8 cellular contexts compared by ENCODE assay signal in the genomic region with DNA sequence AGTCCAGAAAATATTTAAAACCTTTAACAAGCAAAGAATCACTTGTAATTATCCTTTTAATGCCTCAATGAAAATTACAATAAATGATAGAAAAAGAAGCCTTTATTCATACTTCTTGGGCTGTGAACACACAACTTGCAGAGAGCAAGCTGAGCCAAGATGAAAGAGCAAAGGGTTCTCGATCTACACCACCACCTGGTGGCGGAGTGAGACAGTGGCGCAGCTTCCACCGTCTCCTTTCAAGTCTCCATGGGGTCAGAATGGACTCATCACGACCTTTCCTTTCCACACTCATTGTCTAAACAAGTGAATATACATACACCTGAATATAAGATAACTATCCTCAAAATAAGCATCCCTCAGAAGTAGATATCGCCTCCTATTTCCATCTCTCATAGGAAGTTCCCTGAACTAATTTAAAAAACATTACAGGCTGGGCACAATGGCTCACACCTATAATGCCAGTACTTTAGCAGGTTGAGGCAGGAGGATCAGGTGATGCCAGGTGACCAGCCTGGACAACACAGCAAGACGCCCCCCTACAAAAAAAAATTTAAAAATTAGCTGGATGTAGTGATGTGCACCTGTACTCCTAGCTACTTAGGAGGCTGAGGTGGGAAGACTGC. TPM values are rescaled to one million over a fixed set of nuclear protein-coding genes. Genes with fewer than 3 reads are reported as not detected.
DNase-seq lines count a peak whose midpoint lies in the region; ATAC-seq and TF ChIP-seq lines count a peak whose summit lies in the region.

No MANE protein-coding gene starts in this region.

- H3K9me3 Mint-ChIP-seq in activated naive CD4-positive, alpha-beta T cell treated with anti-CD3 and anti-CD28 coated beads, Interleukin-2, amount 50 U/mL, for 72 hours, result no peaks in the 10 kb centered on the region

- no peak overlapping the region for H3K27ac ChIP-seq in heart left ventricle

- no peaks in the 10 kb centered on the region for H3K4me1 ChIP-seq in heart left ventricle

- no peaks in the 10 kb centered on the region for H3K27me3 ChIP-seq in heart left ventricle

- no peaks in the 10 kb centered on the region for H3K9me3 ChIP-seq in heart left ventricle

- H3K4me3 ChIP-seq in heart left ventricle, result no peak overlapping the region

- peaks cover 0 to 65% (median 20%) of the 10 kb centered on the region in 9 donors for H3K36me3 ChIP-seq in heart left ventricle

- intact Hi-C loops in heart left ventricle (cut with DNase I), result loop anchor here (2.0 to 10.0 kb wide), 6 partner anchors 65 to 945 kb away; no protein-coding TSS in a partner anchor

- DNase-seq in NCI-H345 (lab: John Stamatoyannopoulos, UW), result peak; percentile 35
- DNase-seq in NCI-H345 treated with DMSO at 0.1 percent for 48 hours (lab: John Stamatoyannopoulos, UW; ENCODE audit: unreplicated experiment), result no peak
- DNase-seq in SHP77 (lab: John Stamatoyannopoulos, UW), result peak; percentile 32 to 44
- peak in 1 of 2 donors; percentile 60 for DNase-seq in activated naive CD4-positive, alpha-beta T cell treated with anti-CD3 and anti-CD28 coated beads, Interleukin-2, amount 50 U/mL, for 72 hours (ENCODE audit: low spot score in 2 of 2)
- DNase-seq in heart left ventricle, result peak; percentile 32 to 70 (median 43)
- DNase-seq in putamen (ENCODE audit: low spot score), result peak; percentile 67

- WGBS in heart left ventricle, 4 donors, result 38 to 47% (median 44%) methylated on average over 7 of the region's 7 CpGs

- H3K27ac Mint-ChIP-seq in activated naive CD4-positive, alpha-beta T cell treated with anti-CD3 and anti-CD28 coated beads, Interleukin-2, amount 50 U/mL, for 72 hours, result peak overlapping the region in 1 of 2 donors; percentile 40

- TF ChIP-seq CTCF in heart left ventricle (IDR thresholded peaks at IDR 0.05), result peak; percentile 57 to 77 (median 72)

- no peak for TF ChIP-seq POLR2A in heart left ventricle (IDR thresholded peaks at IDR 0.05)

- peak; percentile 71 for ATAC-seq in HG03571 (IDR thresholded peaks at IDR 0.05; ENCODE audit: unreplicated experiment)
- peak; percentile 68 to 76 for ATAC-seq in activated naive CD4-positive, alpha-beta T cell treated with anti-CD3 and anti-CD28 coated beads, Interleukin-2, amount 50 U/mL, for 72 hours
- peak; percentile 73 to 91 (median 82) for ATAC-seq in heart left ventricle
- no peak for ATAC-seq in HG03139 (IDR thresholded peaks at IDR 0.05; ENCODE audit: unreplicated experiment)

- H3K36me3 Mint-ChIP-seq in activated naive CD4-positive, alpha-beta T cell treated with anti-CD3 and anti-CD28 coated beads, Interleukin-2, amount 50 U/mL, for 72 hours, result no peaks in the 10 kb centered on the region

RNA-seq across cellular contexts. Expression of a gene that starts 40.7 kb away (rescaled TPM):
- 10 to 100 TPM in 1 of 2 donors, 1 to 10 TPM in 1; 9.0 to 18.6 TPM for total RNA-seq in activated naive CD4-positive, alpha-beta T cell treated with anti-CD3 and anti-CD28 coated beads, Interleukin-2, amount 50 U/mL, for 72 hours
- total RNA-seq in heart left ventricle, result 10 to 100 TPM; 30.3 to 50.1 (median 40.4) TPM
- polyA plus RNA-seq in heart left ventricle, result 10 to 100 TPM; 15.2 to 15.9 TPM
